ENCODE assay signal across 1 cellular context in the genomic region with DNA sequence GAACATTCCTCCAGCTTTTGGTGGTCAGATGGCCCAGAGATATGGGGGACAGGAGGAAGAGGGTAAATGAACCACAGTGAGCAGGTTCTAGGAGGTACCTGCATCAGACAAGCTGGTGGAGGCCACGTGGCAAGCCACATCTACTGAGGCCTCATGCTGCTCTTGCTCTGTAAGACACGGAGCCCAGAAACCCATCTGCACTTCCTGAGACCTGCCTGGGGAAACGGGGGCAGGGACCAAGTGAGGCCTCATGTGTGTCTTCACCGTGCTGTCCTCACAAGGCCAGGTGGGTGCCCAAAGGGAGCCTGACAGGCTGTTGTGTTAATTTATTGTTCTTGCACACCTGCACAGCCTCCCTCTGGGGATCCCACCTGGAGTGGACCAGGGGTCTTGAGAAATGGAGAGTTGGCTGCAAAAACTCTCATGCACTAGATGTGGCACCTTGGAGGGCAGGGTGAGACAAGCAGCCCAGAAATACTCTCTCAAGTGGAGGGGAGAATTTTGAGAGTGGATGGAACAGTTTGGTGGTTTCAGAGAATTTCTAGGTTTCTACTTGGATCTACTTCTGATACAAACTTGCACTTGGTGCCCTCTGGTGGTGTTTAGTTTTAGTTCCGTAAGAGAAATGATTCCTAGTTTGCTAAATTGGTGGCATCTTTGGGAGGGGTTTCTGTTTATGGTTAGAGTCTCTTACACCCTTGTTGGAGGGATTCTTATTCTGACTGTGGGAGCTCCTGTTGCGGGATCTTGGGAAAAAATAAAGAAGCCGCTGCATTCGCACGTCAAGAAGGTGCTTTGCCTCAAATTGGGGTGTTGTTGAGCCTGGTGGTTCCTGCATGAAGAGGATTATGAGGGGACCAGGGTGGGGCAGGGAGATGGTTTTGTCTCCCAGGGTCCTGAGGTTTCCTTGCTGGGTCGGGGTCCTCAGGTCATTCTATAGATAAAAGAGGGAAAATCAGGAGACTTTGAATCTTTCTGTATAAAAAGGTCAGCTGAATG.
TF ChIP-seq lines count a peak whose summit lies in the region.

No MANE protein-coding gene starts in this region.

TF ChIP-seq in H1, 55 proteins besides CTCF, POLR2A, EP300 and RAD21:
- TF ChIP-seq TBP (IDR thresholded peaks at IDR 0.05; ENCODE audit: low read depth, low read length): no peak
- TF ChIP-seq JUN (IDR thresholded peaks at IDR 0.05; ENCODE audit: low read depth, low read length): no peak
- TF ChIP-seq SAP30 (IDR thresholded peaks at IDR 0.05; ENCODE audit: insufficient read depth, insufficient replicate concordance, low read length): no peak
- TF ChIP-seq TEAD4 (IDR thresholded peaks at IDR 0.05; ENCODE audit: low read depth, low read length): no peak
- TF ChIP-seq, protein P1, sequence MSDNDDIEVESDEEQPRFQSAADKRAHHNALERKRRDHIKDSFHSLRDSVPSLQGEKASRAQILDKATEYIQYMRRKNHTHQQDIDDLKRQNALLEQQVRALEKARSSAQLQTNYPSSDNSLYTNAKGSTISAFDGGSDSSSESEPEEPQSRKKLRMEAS (IDR thresholded peaks at IDR 0.05): no peak
- no peak for TF ChIP-seq BCL11A (IDR thresholded peaks at IDR 0.05; ENCODE audit: low read depth in 2 of 2, low read length in 2 of 2)
- no peak for TF ChIP-seq SUZ12 (IDR thresholded peaks at IDR 0.05; ENCODE audit: low read length)
- TF ChIP-seq BRCA1 (IDR thresholded peaks at IDR 0.05; ENCODE audit: low read depth, low read length): no peak
- no peak for TF ChIP-seq E2F6 (IDR thresholded peaks at IDR 0.05)
- no peak for TF ChIP-seq RFX5 (IDR thresholded peaks at IDR 0.05; ENCODE audit: borderline replicate concordance, low read depth, low read length)
- no peak for TF ChIP-seq CHD1 (IDR thresholded peaks at IDR 0.05; ENCODE audit: low read depth, low read length)
- no peak for TF ChIP-seq HDAC6 (IDR thresholded peaks at IDR 0.05; ENCODE audit: low read depth, low read length)
- no peak for TF ChIP-seq SIN3A (conservative IDR thresholded peaks at IDR 0.05 in 1 of 2, IDR thresholded peaks at IDR 0.05 in 1 of 2; ENCODE audit: low read depth in 1 of 2, low read length in 2 of 2)
TF ChIP-seq in H1: peak in this region for 0.
